In the genomic region with DNA sequence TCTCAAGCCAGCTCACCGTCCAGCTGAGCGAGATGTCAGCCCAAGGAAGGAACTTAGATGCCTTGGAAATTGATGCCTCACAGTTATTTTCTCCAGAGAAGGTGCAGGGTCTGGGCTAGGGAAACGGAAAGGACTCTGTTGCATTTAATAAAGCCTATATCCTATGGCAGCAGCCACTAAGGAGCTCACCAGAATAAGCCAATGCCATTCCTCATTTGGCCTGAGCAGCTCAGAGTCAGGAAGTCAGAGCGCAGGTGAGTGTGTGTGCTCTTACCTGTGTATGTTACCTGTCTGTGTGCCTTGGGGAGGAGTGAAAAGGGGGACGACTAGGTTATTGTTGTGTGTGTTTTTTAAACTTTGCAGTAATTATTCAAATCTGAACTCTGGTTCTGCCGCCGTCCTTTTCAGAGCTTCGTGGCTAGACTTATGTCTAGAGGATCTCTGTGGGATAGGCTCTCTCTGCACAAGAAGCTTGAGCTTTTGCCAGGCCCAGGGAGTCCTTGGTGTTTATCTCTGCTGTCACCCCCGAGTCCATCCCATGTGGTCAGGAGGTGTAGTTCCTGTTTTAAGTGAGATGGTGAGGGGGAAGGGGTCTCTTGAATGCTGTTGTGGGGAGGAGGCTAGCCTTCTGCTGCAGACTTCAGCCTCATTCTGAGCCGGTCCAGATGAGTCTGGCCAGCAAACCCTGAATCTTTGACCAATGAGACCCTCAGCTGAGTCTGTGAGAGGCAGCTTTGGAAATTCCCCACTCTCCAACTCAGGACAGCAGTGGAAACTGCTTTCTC, we compare ENCODE assay signal across 1 cellular context.
TF ChIP-seq lines count a peak whose summit lies in the region.

No MANE protein-coding gene starts in this region.

TF ChIP-seq in H1, 55 proteins besides CTCF, POLR2A, EP300 and RAD21:
- TF ChIP-seq POU5F1 (IDR thresholded peaks at IDR 0.05; ENCODE audit: low read depth, low read length) (no peak), SIN3A (conservative IDR thresholded peaks at IDR 0.05 in 1 of 2, IDR thresholded peaks at IDR 0.05 in 1 of 2; ENCODE audit: low read depth in 1 of 2, low read length in 2 of 2) (no peak), EGR1 (IDR thresholded peaks at IDR 0.05; ENCODE audit: borderline replicate concordance, low read depth, low read length) (no peak)
- TF ChIP-seq, protein P1, sequence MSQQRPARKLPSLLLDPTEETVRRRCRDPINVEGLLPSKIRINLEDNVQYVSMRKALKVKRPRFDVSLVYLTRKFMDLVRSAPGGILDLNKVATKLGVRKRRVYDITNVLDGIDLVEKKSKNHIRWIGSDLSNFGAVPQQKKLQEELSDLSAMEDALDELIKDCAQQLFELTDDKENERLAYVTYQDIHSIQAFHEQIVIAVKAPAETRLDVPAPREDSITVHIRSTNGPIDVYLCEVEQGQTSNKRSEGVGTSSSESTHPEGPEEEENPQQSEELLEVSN (IDR thresholded peaks at IDR 0.05): no peak
TF ChIP-seq in H1: peak in this region for 0.
